ENCODE assay signal across 1 cellular context in genomic region chr5:59765446-59765845, GRCh38.
TF ChIP-seq lines count a peak whose summit lies in the region.

No MANE protein-coding gene starts in this region.

TF ChIP-seq in GM23338, 12 proteins besides CTCF, POLR2A, EP300 and RAD21 (continued from another document):
- TF ChIP-seq ZNF462 (CRISPR knock-in tag; IDR thresholded peaks at IDR 0.05) (no peak), EZH2phosphoT487 (IDR thresholded peaks at IDR 0.05; ENCODE audit: unreplicated experiment) (no peak), ZNF331 (CRISPR knock-in tag; IDR thresholded peaks at IDR 0.05; ENCODE audit: low read depth) (no peak), POLR2AphosphoS5 (IDR thresholded peaks at IDR 0.05; ENCODE audit: low read depth) (no peak), ETS1 (IDR thresholded peaks at IDR 0.05) (no peak), REST (IDR thresholded peaks at IDR 0.05; ENCODE audit: unreplicated experiment) (no peak), EZH2 (IDR thresholded peaks at IDR 0.05; ENCODE audit: low read depth, unreplicated experiment) (no peak), CREB1 (CRISPR knock-in tag; IDR thresholded peaks at IDR 0.05; ENCODE audit: low read depth) (no peak), JUNB (IDR thresholded peaks at IDR 0.05; ENCODE audit: unreplicated experiment) (no peak)
